Comparison of ENCODE assay signal across 16 cellular contexts in the genomic region with DNA sequence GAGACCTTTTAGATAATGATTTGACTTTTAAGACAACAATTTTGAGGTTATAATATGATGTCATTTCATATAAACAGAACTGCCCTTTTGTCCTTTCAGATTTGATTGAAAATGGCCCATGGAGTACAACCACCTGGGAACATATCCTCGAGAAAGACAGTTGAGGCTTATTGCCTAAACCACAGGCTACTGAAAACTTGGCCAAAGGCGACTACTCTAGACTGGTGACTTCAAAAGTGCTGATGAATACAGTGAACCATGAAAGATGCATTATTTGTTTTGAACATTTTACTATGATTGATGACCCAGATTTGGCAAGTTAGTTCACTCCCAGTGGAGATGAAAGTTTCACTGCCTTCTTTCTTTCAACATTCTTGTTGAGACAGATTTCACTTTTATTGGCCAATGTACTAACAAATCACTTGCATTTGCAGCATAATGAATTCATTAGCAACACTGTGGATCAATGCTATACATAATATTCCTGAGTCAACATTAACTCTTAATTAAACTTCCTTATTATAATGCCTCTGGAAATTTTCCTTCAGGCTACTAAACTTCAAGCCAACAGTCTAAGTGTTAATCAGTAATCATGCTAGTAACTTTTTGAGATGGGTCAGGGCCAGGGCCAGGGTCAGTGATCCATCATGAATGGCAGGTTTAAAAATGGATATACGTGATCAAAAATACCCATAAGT.
DNase-seq lines count a peak whose midpoint lies in the region; ATAC-seq, FAIRE-seq and TF ChIP-seq lines count a peak whose summit lies in the region.
"Had no signal": no experiment of that assay in that cellular context is flagged by ENCODE, and none has a peak within 500 bp of the region (broad histone marks: within the 10 kb centered on the region; RNA-seq: fewer than 3 reads in every experiment).

No MANE protein-coding gene starts in this region.

- DNase-seq in A172 (ENCODE audit: low spot score) = peak; percentile 5
- DNase-seq in HTR-8/SVneo (ENCODE audit: insufficient read length, low spot score) = no peak
- peak; percentile 53 for DNase-seq in astrocyte of the spinal cord (ENCODE audit: low read depth, low spot score)
- no peak for DNase-seq in NCI-H1436 treated with DMSO at 0.1 percent for 48 hours (lab: John Stamatoyannopoulos, UW)
- no peak for DNase-seq in HK-2 (ENCODE audit: unreplicated experiment)
- no peak for DNase-seq in NCI-H82 treated with DMSO at 0.1 percent for 48 hours (lab: John Stamatoyannopoulos, UW; ENCODE audit: unreplicated experiment)
- DNase-seq: activated CD8-positive, alpha-beta memory T cell treated with anti-CD3 and anti-CD28 coated beads for 24 hours; activated gamma-delta T cell treated with Interleukin-2 at 50 U/mL for 16 hours; DMS79; IMR-90; NCI-H1417; NCI-H526; nucleus accumbens; thyroid gland had no signal

- peak; percentile 13 for FAIRE-seq in HTR-8/SVneo (lab: Jason Lieb, UNC)
- peak; percentile 56 for FAIRE-seq in islet of Langerhans (lab: Jason Lieb, UNC)

- TF ChIP-seq CTCF in astrocyte of the spinal cord (IDR thresholded peaks at IDR 0.05; ENCODE audit: low read depth, low read length) = no peak

- in situ Hi-C loops in astrocyte of the spinal cord (cut with HindIII; ENCODE audit: low sequenced_read_pairs) = no loop called here

- no peak for ATAC-seq in HG02885 (IDR thresholded peaks at IDR 0.05; ENCODE audit: poor library complexity, unreplicated experiment)

- H3K4me3 ChIP-seq in astrocyte of the spinal cord (ENCODE audit: low read depth, low read length) = no peak overlapping the region
- H3K4me3 ChIP-seq: thyroid gland had no signal

Comparison
In these comparisons a context has a peak if more than half of its experiments do, and no peak if none do; other contexts are left out.
1. DNase-seq: peak in A172 (single experiment) and astrocyte of the spinal cord (single experiment); none in HTR-8/SVneo (single experiment), NCI-H1436 treated with DMSO at 0.1 percent for 48 hours (single experiment), HK-2 (single experiment) and NCI-H82 treated with DMSO at 0.1 percent for 48 hours (single experiment).